ENCODE assay signal across 8 cellular contexts in genomic region chr2:176638167-176639015, GRCh38.
DNase-seq lines count a peak whose midpoint lies in the region; ATAC-seq, FAIRE-seq and TF ChIP-seq lines count a peak whose summit lies in the region.

No MANE protein-coding gene starts in this region.

- H3K27me3 ChIP-seq in keratinocyte (ENCODE audit: control insufficient read depth, extremely low read depth, insufficient read depth, low read length), result peaks cover 19% of the 10 kb centered on the region

- H3K27ac ChIP-seq in caudate nucleus (ENCODE audit: low read depth, low read length) (no peak overlapping the region), keratinocyte (ENCODE audit: control insufficient read depth, insufficient read depth, low read length) (no peak overlapping the region)

- dilution Hi-C loops in keratinocyte (cut with MboI; ENCODE audit: extremely low pct_ligation_motif_present, low sequenced_read_pairs), result loop anchor here (25.0 kb wide), 1 partner anchor 476 kb away; the partner anchor contains the start of genes HOXD3 and HOXD4

- H3K27me3 Mint-ChIP-seq in WTC11 (ENCODE audit: low read depth), result peaks cover 94% of the 10 kb centered on the region

- peak overlapping the region; percentile 80 for H3K4me2 ChIP-seq in keratinocyte (ENCODE audit: control insufficient read depth, extremely low read depth, insufficient read depth, low read depth, low read length)

- no peaks in the 10 kb centered on the region for H3K36me3 ChIP-seq in keratinocyte (ENCODE audit: control insufficient read depth in 2 of 2, extremely low read depth in 1 of 2, insufficient read depth in 2 of 2, low read length in 2 of 2)

- peaks cover 7% of the 10 kb centered on the region for H3K4me1 ChIP-seq in keratinocyte (ENCODE audit: control insufficient read depth, extremely low read depth, insufficient read depth, low read length)

- no peaks in the 10 kb centered on the region for H4K20me1 ChIP-seq in keratinocyte (ENCODE audit: control insufficient read depth, extremely low read depth, insufficient read depth, low read length)

- DNase-seq in NCI-H2029 (lab: John Stamatoyannopoulos, UW), result peak; percentile 56
- DNase-seq in WTC11 (ENCODE audit: low spot score), result peak; percentile 59
- peak in 51 of 61 donors; percentile 4 to 65 (median 35) for DNase-seq in caudate nucleus (lab: John Stamatoyannopoulos, UW)
- DNase-seq in keratinocyte (ENCODE audit: low read depth, low spot score), result no peak
- DNase-seq in stimulated activated CD4-positive, alpha-beta T cell treated with anti-CD3 and anti-CD28 coated beads, Interleukin-12 subunit alpha, Interleukin-12 subunit beta, amount 100 ng/mL, for 48 hours (ENCODE audit: low read depth in 2 of 3, low spot score in 1 of 3), result peak; percentile 24 to 42 (median 39)

- no peak overlapping the region for H2AFZ ChIP-seq in keratinocyte (ENCODE audit: control insufficient read depth, low read length)

- POLR2A ChIA-PET in WTC11 (lab: Charles Lee), result interaction anchor here (0.6 kb wide), 1 partner anchor 1837 kb away, joined by 6 read pairs; no protein-coding TSS in a partner anchor

- no peaks in the 10 kb centered on the region; the same call in 1 of the 2 replicates for H3K36me3 Mint-ChIP-seq in WTC11

- H3K27ac Mint-ChIP-seq in WTC11, result no peak overlapping the region

- ATAC-seq in GM18502 (IDR thresholded peaks at IDR 0.05; ENCODE audit: poor library complexity, unreplicated experiment), result peak; percentile 80
- ATAC-seq in HG02885 (IDR thresholded peaks at IDR 0.05; ENCODE audit: poor library complexity, unreplicated experiment), result peak; percentile 73
- peak; percentile 70 for ATAC-seq in WTC11
- no peak for ATAC-seq in HG03460 (IDR thresholded peaks at IDR 0.05; ENCODE audit: unreplicated experiment)

- peak overlapping the region; percentile 69 for H3K4me3 Mint-ChIP-seq in WTC11

- no peak for FAIRE-seq in keratinocyte (lab: Jason Lieb, UNC)

- peak overlapping the region; percentile 29 for H3K9ac ChIP-seq in keratinocyte (ENCODE audit: control insufficient read depth, extremely low read depth, insufficient read depth, low read length)

- peak; percentile 73 for TF ChIP-seq CTCF in WTC11 (IDR thresholded peaks at IDR 0.05)
- peak; percentile 61 to 81 (median 70) for TF ChIP-seq CTCF in keratinocyte (optimal IDR thresholded peaks at IDR 0.05 in 1 of 3, IDR thresholded peaks at IDR 0.05 in 1 of 3, conservative IDR thresholded peaks at IDR 0.05 in 1 of 3; ENCODE audit: extremely low read depth in 1 of 3, insufficient read depth in 2 of 3, low read length in 3 of 3)

- H3K4me3 ChIP-seq in keratinocyte (ENCODE audit: control insufficient read depth in 2 of 3, extremely low read depth in 1 of 3, insufficient read depth in 2 of 3, low read depth in 1 of 3, low read length in 3 of 3), result peak overlapping the region; percentile 50 to 61 (median 61)

- CTCF ChIA-PET in WTC11 (lab: Charles Lee), result interaction anchor here (0.5 to 3.9 kb wide), 19 partner anchors 10 to 1175 kb away, joined by 3 to 30 read pairs (median 5); no protein-coding TSS in a partner anchor

- no peaks in the 10 kb centered on the region for H3K9me1 ChIP-seq in keratinocyte (ENCODE audit: control insufficient read depth, extremely low read depth, insufficient read depth, low read length)

- H3K9me3 Mint-ChIP-seq in WTC11, result no peaks in the 10 kb centered on the region

- peaks cover 20% of the 10 kb centered on the region for H3K4me1 Mint-ChIP-seq in WTC11

- H3K9me3 ChIP-seq in keratinocyte (ENCODE audit: control insufficient read depth, low read depth, low read length), result no peaks in the 10 kb centered on the region

- no peaks in the 10 kb centered on the region for H3K79me2 ChIP-seq in keratinocyte (ENCODE audit: control insufficient read depth, insufficient read depth, low read length)

TF ChIP-seq in WTC11, 78 proteins besides CTCF, POLR2A, EP300 and RAD21:
- TF ChIP-seq ATF2 (CRISPR knock-in tag; IDR thresholded peaks at IDR 0.05; ENCODE audit: borderline replicate concordance, low read depth) (no peak), USF2 (CRISPR knock-in tag; IDR thresholded peaks at IDR 0.05) (peak; percentile 20; the same call in 1 of the 2 replicates)
